ENCODE assay signal across 1 cellular context in genomic region chr19:39125554-39126311, GRCh38.
TF ChIP-seq lines count a peak whose summit lies in the region.

TSS of gene PAK4 (plus strand) at chr19:39125786. CDS start at chr19:39169554, 43,768 bp downstream.

TF ChIP-seq in HepG2, 621 proteins besides CTCF, POLR2A, EP300 and RAD21 (continued from another document and continues in another):
- peak; percentile 58; the same call in 1 of the 2 replicates for TF ChIP-seq ZNF768 (CRISPR knock-in tag; IDR thresholded peaks at IDR 0.05)
- no peak for TF ChIP-seq SRSF9 (IDR thresholded peaks at IDR 0.05; ENCODE audit: borderline replicate concordance, insufficient read depth, low read depth, low read length, poor library complexity, severe bottlenecking)
- no peak for TF ChIP-seq ZNF10 (CRISPR knock-in tag; IDR thresholded peaks at IDR 0.05; ENCODE audit: borderline replicate concordance, low read depth)
- no peak for TF ChIP-seq HNRNPH1 (optimal IDR thresholded peaks at IDR 0.05; ENCODE audit: low read depth, low read length)
- no peak for TF ChIP-seq ZNF232 (CRISPR knock-in tag; IDR thresholded peaks at IDR 0.05; ENCODE audit: borderline replicate concordance)
- TF ChIP-seq ZKSCAN5 (CRISPR knock-in tag; IDR thresholded peaks at IDR 0.05): no peak
- TF ChIP-seq FUBP1 (CRISPR knock-in tag; IDR thresholded peaks at IDR 0.05; ENCODE audit: borderline replicate concordance): no peak
- no peak for TF ChIP-seq HES4 (CRISPR knock-in tag; IDR thresholded peaks at IDR 0.05; ENCODE audit: borderline replicate concordance)
- no peak for TF ChIP-seq MAFG (CRISPR knock-in tag; IDR thresholded peaks at IDR 0.05)
- TF ChIP-seq, protein P1, sequence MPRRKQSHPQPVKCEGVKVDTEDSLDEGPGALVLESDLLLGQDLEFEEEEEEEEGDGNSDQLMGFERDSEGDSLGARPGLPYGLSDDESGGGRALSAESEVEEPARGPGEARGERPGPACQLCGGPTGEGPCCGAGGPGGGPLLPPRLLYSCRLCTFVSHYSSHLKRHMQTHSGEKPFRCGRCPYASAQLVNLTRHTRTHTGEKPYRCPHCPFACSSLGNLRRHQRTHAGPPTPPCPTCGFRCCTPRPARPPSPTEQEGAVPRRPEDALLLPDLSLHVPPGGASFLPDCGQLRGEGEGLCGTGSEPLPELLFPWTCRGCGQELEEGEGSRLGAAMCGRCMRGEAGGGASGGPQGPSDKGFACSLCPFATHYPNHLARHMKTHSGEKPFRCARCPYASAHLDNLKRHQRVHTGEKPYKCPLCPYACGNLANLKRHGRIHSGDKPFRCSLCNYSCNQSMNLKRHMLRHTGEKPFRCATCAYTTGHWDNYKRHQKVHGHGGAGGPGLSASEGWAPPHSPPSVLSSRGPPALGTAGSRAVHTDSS (CRISPR knock-in tag; conservative IDR thresholded peaks at IDR 0.05): no peak
- peak; percentile 84; the same call in 1 of the 2 replicates for TF ChIP-seq KIAA2018 (CRISPR knock-in tag; IDR thresholded peaks at IDR 0.05; ENCODE audit: borderline replicate concordance)
- TF ChIP-seq, protein P2, sequence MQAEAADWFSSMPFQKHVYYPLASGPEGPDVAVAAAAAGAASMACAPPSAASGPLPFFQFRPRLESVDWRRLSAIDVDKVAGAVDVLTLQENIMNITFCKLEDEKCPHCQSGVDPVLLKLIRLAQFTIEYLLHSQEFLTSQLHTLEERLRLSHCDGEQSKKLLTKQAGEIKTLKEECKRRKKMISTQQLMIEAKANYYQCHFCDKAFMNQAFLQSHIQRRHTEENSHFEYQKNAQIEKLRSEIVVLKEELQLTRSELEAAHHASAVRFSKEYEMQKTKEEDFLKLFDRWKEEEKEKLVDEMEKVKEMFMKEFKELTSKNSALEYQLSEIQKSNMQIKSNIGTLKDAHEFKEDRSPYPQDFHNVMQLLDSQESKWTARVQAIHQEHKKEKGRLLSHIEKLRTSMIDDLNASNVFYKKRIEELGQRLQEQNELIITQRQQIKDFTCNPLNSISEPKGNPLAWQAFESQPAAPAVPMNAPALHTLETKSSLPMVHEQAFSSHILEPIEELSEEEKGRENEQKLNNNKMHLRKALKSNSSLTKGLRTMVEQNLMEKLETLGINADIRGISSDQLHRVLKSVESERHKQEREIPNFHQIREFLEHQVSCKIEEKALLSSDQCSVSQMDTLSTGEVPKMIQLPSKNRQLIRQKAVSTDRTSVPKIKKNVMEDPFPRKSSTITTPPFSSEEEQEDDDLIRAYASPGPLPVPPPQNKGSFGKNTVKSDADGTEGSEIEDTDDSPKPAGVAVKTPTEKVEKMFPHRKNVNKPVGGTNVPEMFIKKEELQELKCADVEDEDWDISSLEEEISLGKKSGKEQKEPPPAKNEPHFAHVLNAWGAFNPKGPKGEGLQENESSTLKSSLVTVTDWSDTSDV (CRISPR knock-in tag; IDR thresholded peaks at IDR 0.05): 0 out of 2 replicates have a peak, but pooled peaks have one; percentile 49
- no peak for TF ChIP-seq ISL2 (CRISPR knock-in tag; IDR thresholded peaks at IDR 0.05)
- TF ChIP-seq JDP2 (CRISPR knock-in tag; IDR thresholded peaks at IDR 0.05; ENCODE audit: borderline replicate concordance): no peak
- TF ChIP-seq ZNF562 (CRISPR knock-in tag; IDR thresholded peaks at IDR 0.05; ENCODE audit: borderline replicate concordance): no peak
- peak; percentile 66 for TF ChIP-seq ZNF605 (CRISPR knock-in tag; IDR thresholded peaks at IDR 0.05)
- no peak for TF ChIP-seq ZFP82 (CRISPR knock-in tag; IDR thresholded peaks at IDR 0.05; ENCODE audit: borderline replicate concordance)
- no peak for TF ChIP-seq ZNF296 (CRISPR knock-in tag; conservative IDR thresholded peaks at IDR 0.05)
- TF ChIP-seq YY1 (IDR thresholded peaks at IDR 0.05; ENCODE audit: insufficient read depth, insufficient replicate concordance, low read depth, low read length): peak; percentile 96
- TF ChIP-seq KLF6 (CRISPR knock-in tag; IDR thresholded peaks at IDR 0.05): peak; percentile 80; the same call in 1 of the 2 replicates
- peak; percentile 25; the same call in 1 of the 2 replicates for TF ChIP-seq YEATS2 (CRISPR knock-in tag; IDR thresholded peaks at IDR 0.05; ENCODE audit: borderline replicate concordance)
- TF ChIP-seq CBX5 (CRISPR knock-in tag; IDR thresholded peaks at IDR 0.05; ENCODE audit: borderline replicate concordance): no peak
- TF ChIP-seq HNF4A (CRISPR knock-in tag; IDR thresholded peaks at IDR 0.05): peak; percentile 77
- TF ChIP-seq ZNF558 (CRISPR knock-in tag; IDR thresholded peaks at IDR 0.05; ENCODE audit: borderline replicate concordance): no peak
- 0 out of 2 replicates have a peak, but pooled peaks have one; percentile 74 for TF ChIP-seq ZNF790 (CRISPR knock-in tag; IDR thresholded peaks at IDR 0.05; ENCODE audit: borderline replicate concordance)
- TF ChIP-seq FLYWCH1 (CRISPR knock-in tag; IDR thresholded peaks at IDR 0.05): no peak
- TF ChIP-seq RBM22 (optimal IDR thresholded peaks at IDR 0.05; ENCODE audit: low read length): peak; percentile 88
- TF ChIP-seq ZNF546 (CRISPR knock-in tag; conservative IDR thresholded peaks at IDR 0.05): no peak
- peak; percentile 67; the same call in 1 of the 2 replicates for TF ChIP-seq POLR2AphosphoS5 (IDR thresholded peaks at IDR 0.05; ENCODE audit: low read depth, low read length)
- peak; percentile 52 for TF ChIP-seq PTBP1 (IDR thresholded peaks at IDR 0.05; ENCODE audit: low read depth, low read length, poor library complexity, severe bottlenecking)
- no peak for TF ChIP-seq MTA3 (CRISPR knock-in tag; IDR thresholded peaks at IDR 0.05)
- TF ChIP-seq ZNF367 (CRISPR knock-in tag; IDR thresholded peaks at IDR 0.05; ENCODE audit: borderline replicate concordance): no peak
- no peak for TF ChIP-seq ZNF354B (CRISPR knock-in tag; IDR thresholded peaks at IDR 0.05)
- peak; percentile 43; the same call in 1 of the 2 replicates for TF ChIP-seq ELF1 (CRISPR knock-in tag; IDR thresholded peaks at IDR 0.05)
- TF ChIP-seq, protein P3, sequence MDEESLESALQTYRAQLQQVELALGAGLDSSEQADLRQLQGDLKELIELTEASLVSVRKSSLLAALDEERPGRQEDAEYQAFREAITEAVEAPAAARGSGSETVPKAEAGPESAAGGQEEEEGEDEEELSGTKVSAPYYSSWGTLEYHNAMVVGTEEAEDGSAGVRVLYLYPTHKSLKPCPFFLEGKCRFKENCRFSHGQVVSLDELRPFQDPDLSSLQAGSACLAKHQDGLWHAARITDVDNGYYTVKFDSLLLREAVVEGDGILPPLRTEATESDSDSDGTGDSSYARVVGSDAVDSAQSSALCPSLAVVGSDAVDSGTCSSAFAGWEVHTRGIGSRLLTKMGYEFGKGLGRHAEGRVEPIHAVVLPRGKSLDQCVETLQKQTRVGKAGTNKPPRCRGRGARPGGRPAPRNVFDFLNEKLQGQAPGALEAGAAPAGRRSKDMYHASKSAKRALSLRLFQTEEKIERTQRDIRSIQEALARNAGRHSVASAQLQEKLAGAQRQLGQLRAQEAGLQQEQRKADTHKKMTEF (CRISPR knock-in tag; IDR thresholded peaks at IDR 0.05): peak; percentile 82
- TF ChIP-seq, protein P4, sequence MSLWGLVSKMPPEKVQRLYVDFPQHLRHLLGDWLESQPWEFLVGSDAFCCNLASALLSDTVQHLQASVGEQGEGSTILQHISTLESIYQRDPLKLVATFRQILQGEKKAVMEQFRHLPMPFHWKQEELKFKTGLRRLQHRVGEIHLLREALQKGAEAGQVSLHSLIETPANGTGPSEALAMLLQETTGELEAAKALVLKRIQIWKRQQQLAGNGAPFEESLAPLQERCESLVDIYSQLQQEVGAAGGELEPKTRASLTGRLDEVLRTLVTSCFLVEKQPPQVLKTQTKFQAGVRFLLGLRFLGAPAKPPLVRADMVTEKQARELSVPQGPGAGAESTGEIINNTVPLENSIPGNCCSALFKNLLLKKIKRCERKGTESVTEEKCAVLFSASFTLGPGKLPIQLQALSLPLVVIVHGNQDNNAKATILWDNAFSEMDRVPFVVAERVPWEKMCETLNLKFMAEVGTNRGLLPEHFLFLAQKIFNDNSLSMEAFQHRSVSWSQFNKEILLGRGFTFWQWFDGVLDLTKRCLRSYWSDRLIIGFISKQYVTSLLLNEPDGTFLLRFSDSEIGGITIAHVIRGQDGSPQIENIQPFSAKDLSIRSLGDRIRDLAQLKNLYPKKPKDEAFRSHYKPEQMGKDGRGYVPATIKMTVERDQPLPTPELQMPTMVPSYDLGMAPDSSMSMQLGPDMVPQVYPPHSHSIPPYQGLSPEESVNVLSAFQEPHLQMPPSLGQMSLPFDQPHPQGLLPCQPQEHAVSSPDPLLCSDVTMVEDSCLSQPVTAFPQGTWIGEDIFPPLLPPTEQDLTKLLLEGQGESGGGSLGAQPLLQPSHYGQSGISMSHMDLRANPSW (CRISPR knock-in tag; IDR thresholded peaks at IDR 0.05; ENCODE audit: borderline replicate concordance): no peak
- TF ChIP-seq ZNF740 (CRISPR knock-in tag; IDR thresholded peaks at IDR 0.05): no peak
- TF ChIP-seq NFATC3 (CRISPR knock-in tag; IDR thresholded peaks at IDR 0.05): peak; percentile 70; the same call in 1 of the 2 replicates
